15 cellular contexts compared by ENCODE assay signal in genomic region chr15:53110999-53111398, GRCh38.
DNase-seq lines count a peak whose midpoint lies in the region; ATAC-seq and TF ChIP-seq lines count a peak whose summit lies in the region.
"Had no signal": no experiment of that assay in that cellular context is flagged by ENCODE, and none has a peak within 500 bp of the region (broad histone marks: within the 10 kb centered on the region; RNA-seq: fewer than 3 reads in every experiment).

No MANE protein-coding gene starts in this region.

- H3K4me3 Mint-ChIP-seq in progenitor cell of endocrine pancreas (ENCODE audit: low read depth), result no peak overlapping the region
- H3K4me3 Mint-ChIP-seq: CD4-positive, CD25-positive, alpha-beta regulatory T cell; IgD-negative memory B cell had no signal

- peak; percentile 18 for DNase-seq in NCI-H345 (lab: John Stamatoyannopoulos, UW)
- DNase-seq in NCI-H345 treated with DMSO at 0.1 percent for 48 hours (lab: John Stamatoyannopoulos, UW; ENCODE audit: unreplicated experiment), result no peak
- peak; percentile 62 for DNase-seq in NCI-H69 (lab: John Stamatoyannopoulos, UW)
- no peak for DNase-seq in progenitor cell of endocrine pancreas (ENCODE audit: low spot score, unreplicated experiment)
- no peak for DNase-seq in nucleus accumbens (lab: John Stamatoyannopoulos, UW)
- DNase-seq in DMS114 treated with DMSO at 0.1 percent for 48 hours (lab: John Stamatoyannopoulos, UW; ENCODE audit: unreplicated experiment), result no peak
- DNase-seq: 8988T; CD4-positive, CD25-positive, alpha-beta regulatory T cell; DMS153; DND-41; GDM1 had no signal

- no peaks in the 10 kb centered on the region for H3K36me3 Mint-ChIP-seq in progenitor cell of endocrine pancreas (ENCODE audit: insufficient read depth)
- H3K36me3 Mint-ChIP-seq: CD4-positive, CD25-positive, alpha-beta regulatory T cell; IgD-negative memory B cell had no signal

- no peak for TF ChIP-seq POLR2A in gastroesophageal sphincter (IDR thresholded peaks at IDR 0.05)

- 32 to 45% methylated on average over 4 of the region's 4 CpGs for WGBS in gastroesophageal sphincter (ENCODE audit: low coverage in 1 of 2), 2 donors

- no peaks in the 10 kb centered on the region for H3K36me3 ChIP-seq in iPS-20b (ENCODE audit: insufficient read depth, low read depth, low read length)
- H3K36me3 ChIP-seq in gastroesophageal sphincter, result no peaks in the 10 kb centered on the region
- H3K36me3 ChIP-seq: BLaER1 treated with 17β-estradiol and CSF1 and Interleukin-3, amounts not matched to agents 10 nM and 100 nM had no signal

- TF ChIP-seq CTCF in progenitor cell of endocrine pancreas (IDR thresholded peaks at IDR 0.05; ENCODE audit: unreplicated experiment), result no peak
- TF ChIP-seq CTCF in gastroesophageal sphincter (IDR thresholded peaks at IDR 0.05), result no peak

- H3K4me3 ChIP-seq in iPS-20b (ENCODE audit: low read length), result peak overlapping the region; percentile 12; the same call in 1 of the 2 replicates
- H3K4me3 ChIP-seq in gastroesophageal sphincter, result no peak overlapping the region
- H3K4me3 ChIP-seq: BLaER1 treated with 17β-estradiol and CSF1 and Interleukin-3, amounts not matched to agents 10 nM and 100 nM had no signal

- H3K9me3 Mint-ChIP-seq in progenitor cell of endocrine pancreas (ENCODE audit: low read depth), result no peaks in the 10 kb centered on the region

- H3K9ac ChIP-seq in iPS-20b (ENCODE audit: low read depth, low read length), result peak overlapping the region; percentile 13; the same call in 1 of the 2 replicates
- H3K9ac ChIP-seq: BLaER1 treated with 17β-estradiol and CSF1 and Interleukin-3, amounts not matched to agents 10 nM and 100 nM had no signal

- H3K9me3 ChIP-seq in iPS-20b (ENCODE audit: insufficient read depth, low read depth, low read length), result no peaks in the 10 kb centered on the region
- H3K9me3 ChIP-seq in gastroesophageal sphincter, result peaks cover 0 to 3% (median 0%) of the 10 kb centered on the region in 3 donors

- ATAC-seq in gastroesophageal sphincter, result no peak

- no peaks in the 10 kb centered on the region for H3K27me3 ChIP-seq in iPS-20b (ENCODE audit: insufficient read depth, low read length)
- no peaks in the 10 kb centered on the region for H3K27me3 ChIP-seq in gastroesophageal sphincter
- H3K27me3 ChIP-seq: BLaER1 treated with 17β-estradiol and CSF1 and Interleukin-3, amounts not matched to agents 10 nM and 100 nM had no signal

- H3K4me1 Mint-ChIP-seq in progenitor cell of endocrine pancreas (ENCODE audit: low read depth), result peaks cover 59% of the 10 kb centered on the region
- H3K4me1 Mint-ChIP-seq: CD4-positive, CD25-positive, alpha-beta regulatory T cell; IgD-negative memory B cell had no signal

- peaks cover 22% of the 10 kb centered on the region; the same call in 1 of the 2 replicates for H3K4me1 ChIP-seq in iPS-20b (ENCODE audit: insufficient read depth, low read length)
- no peaks in the 10 kb centered on the region for H3K4me1 ChIP-seq in gastroesophageal sphincter
- H3K4me1 ChIP-seq: BLaER1 treated with 17β-estradiol and CSF1 and Interleukin-3, amounts not matched to agents 10 nM and 100 nM had no signal

- H3K27ac ChIP-seq in iPS-20b (ENCODE audit: low read length) (no peak overlapping the region), gastroesophageal sphincter (no peak overlapping the region)
- H3K27ac ChIP-seq: BLaER1 treated with 17β-estradiol and CSF1 and Interleukin-3, amounts not matched to agents 10 nM and 100 nM had no signal

- TF ChIP-seq EP300 in gastroesophageal sphincter (IDR thresholded peaks at IDR 0.05), result no peak

- peak overlapping the region; percentile 72 for H3K27ac Mint-ChIP-seq in progenitor cell of endocrine pancreas
- H3K27ac Mint-ChIP-seq: CD4-positive, CD25-positive, alpha-beta regulatory T cell; IgD-negative memory B cell had no signal

- no peaks in the 10 kb centered on the region for H3K27me3 Mint-ChIP-seq in progenitor cell of endocrine pancreas

Comparison
In these comparisons a context has a peak if more than half of its experiments do, and no peak if none do; other contexts are left out.
1. DNase-seq: peak in NCI-H345 (single experiment) and NCI-H69 (single experiment); none in NCI-H345 treated with DMSO at 0.1 percent for 48 hours (single experiment), progenitor cell of endocrine pancreas (single experiment), nucleus accumbens (0 of 56) and DMS114 treated with DMSO at 0.1 percent for 48 hours (single experiment).